ENCODE assay signal across 8 cellular contexts in the genomic region with DNA sequence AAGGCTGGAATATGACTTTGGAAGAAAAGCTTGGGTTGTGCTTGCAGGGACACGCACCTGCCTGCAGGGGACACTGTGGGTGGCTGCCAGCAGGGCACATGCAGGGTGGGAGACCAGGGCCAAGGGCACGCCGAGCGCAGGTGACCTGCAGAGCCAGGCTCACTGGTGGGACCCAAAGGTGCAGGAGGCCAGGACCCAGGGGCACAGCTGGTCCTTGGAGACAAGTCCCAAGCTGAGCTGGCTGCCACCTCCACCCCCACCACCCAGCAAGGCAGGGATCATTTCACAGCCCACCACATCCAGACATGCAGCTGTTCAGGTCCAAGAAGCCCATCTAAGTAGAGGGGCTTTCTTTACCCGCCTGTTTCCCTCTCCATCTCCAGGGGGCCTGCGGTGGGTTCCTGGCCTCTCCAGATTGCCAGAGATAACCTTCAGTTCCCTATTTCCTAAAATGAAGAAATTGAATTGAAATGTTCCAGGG. TPM values are rescaled to one million over a fixed set of nuclear protein-coding genes. Genes with fewer than 3 reads are reported as not detected.
DNase-seq lines count a peak whose midpoint lies in the region; ATAC-seq and TF ChIP-seq lines count a peak whose summit lies in the region.

No MANE protein-coding gene starts in this region.

- no peak for TF ChIP-seq POLR2A in breast epithelium (IDR thresholded peaks at IDR 0.05)
- TF ChIP-seq POLR2A in tibial nerve (IDR thresholded peaks at IDR 0.05): no peak

- H3K9me3 ChIP-seq in breast epithelium: no peaks in the 10 kb centered on the region
- H3K9me3 ChIP-seq in tibial nerve: no peaks in the 10 kb centered on the region

- H3K27ac ChIP-seq in breast epithelium (no peak overlapping the region), RWPE1 (peak overlapping the region; percentile 14; the same call in 1 of the 2 replicates), foreskin keratinocyte (no peak overlapping the region), tibial nerve (no peak overlapping the region)

- BruUV-seq in MCF 10A (replicated peaks; lab: Mats Ljungman, UMichigan): no TSS peak

- peak; percentile 37 for TF ChIP-seq CTCF in MCF 10A (IDR thresholded peaks at IDR 0.05; ENCODE audit: unreplicated experiment)
- TF ChIP-seq CTCF in breast epithelium (IDR thresholded peaks at IDR 0.05): no peak
- no peak; the same call in 1 of the 2 replicates for TF ChIP-seq CTCF in RWPE1 (conservative IDR thresholded peaks at IDR 0.05; ENCODE audit: low read depth)
- peak; percentile 64 for TF ChIP-seq CTCF in foreskin keratinocyte (conservative IDR thresholded peaks at IDR 0.05)
- peak in 3 of 5 experiments; percentile 14 to 23 (median 18) for TF ChIP-seq CTCF in tibial nerve (IDR thresholded peaks at IDR 0.05)

- H3K27me3 ChIP-seq in breast epithelium (no peaks in the 10 kb centered on the region), foreskin keratinocyte (no peaks in the 10 kb centered on the region), tibial nerve (no peaks in the 10 kb centered on the region)

- no peak for ATAC-seq in foreskin keratinocyte
- no peak for ATAC-seq in stimulated activated effector memory CD8-positive, alpha-beta T cell treated with anti-CD3 and anti-CD28 coated beads, Interleukin-12 subunit alpha, Interleukin-12 subunit beta, amount 100 ng/mL, for 72 hours

- WGBS in tibial nerve, 2 donors: 50 to 65% methylated on average over 6 of the region's 6 CpGs

- no peak overlapping the region for H3K4me3 ChIP-seq in breast epithelium
- no peak overlapping the region for H3K4me3 ChIP-seq in tibial nerve

- no peaks in the 10 kb centered on the region for H3K27me3 Mint-ChIP-seq in MCF 10A (ENCODE audit: insufficient read depth, unreplicated experiment)

- H3K36me3 ChIP-seq in breast epithelium: no peaks in the 10 kb centered on the region
- H3K36me3 ChIP-seq in tibial nerve: no peaks in the 10 kb centered on the region

- POLR2A ChIA-PET in MCF 10A (lab: Yijun Ruan, JAX) (interaction anchor here (0.7 to 1.7 kb wide), 2 partner anchors 13 to 23 kb away, joined by 3 read pairs; no protein-coding TSS in a partner anchor), RWPE1 (lab: Yijun Ruan, JAX; ENCODE audit: low non-redundant PET) (no interaction called here)

- CTCF ChIA-PET in MCF 10A (lab: Yijun Ruan, JAX) (interaction anchor here (0.6 to 1.2 kb wide), 6 partner anchors 9 to 448 kb away, joined by 3 to 4 read pairs (median 3); a partner anchor contains a TSS), RWPE1 (lab: Yijun Ruan, JAX) (interaction anchor here (0.5 to 1.7 kb wide), 11 partner anchors 9 to 489 kb away, joined by 3 to 5 read pairs (median 4); no protein-coding TSS in a partner anchor)

- H3K4me1 ChIP-seq in breast epithelium (no peaks in the 10 kb centered on the region), foreskin keratinocyte (peaks cover 3% of the 10 kb centered on the region), tibial nerve (peaks cover 0 to 33% (median 26%) of the 10 kb centered on the region in 4 donors)

- no peak overlapping the region for H3K27ac Mint-ChIP-seq in MCF 10A (ENCODE audit: low read depth, unreplicated experiment)
- no peak overlapping the region for H3K27ac Mint-ChIP-seq in stimulated activated effector memory CD8-positive, alpha-beta T cell treated with anti-CD3 and anti-CD28 coated beads, Interleukin-12 subunit alpha, Interleukin-12 subunit beta, amount 100 ng/mL, for 72 hours

- no peaks in the 10 kb centered on the region for H3K9me3 Mint-ChIP-seq in MCF 10A (ENCODE audit: unreplicated experiment)
- H3K9me3 Mint-ChIP-seq in stimulated activated effector memory CD8-positive, alpha-beta T cell treated with anti-CD3 and anti-CD28 coated beads, Interleukin-12 subunit alpha, Interleukin-12 subunit beta, amount 100 ng/mL, for 72 hours: no peaks in the 10 kb centered on the region

- H3K36me3 Mint-ChIP-seq in MCF 10A (ENCODE audit: insufficient read depth, unreplicated experiment): peaks cover 5% of the 10 kb centered on the region
- no peaks in the 10 kb centered on the region for H3K36me3 Mint-ChIP-seq in stimulated activated effector memory CD8-positive, alpha-beta T cell treated with anti-CD3 and anti-CD28 coated beads, Interleukin-12 subunit alpha, Interleukin-12 subunit beta, amount 100 ng/mL, for 72 hours

- intact Hi-C loops in MCF 10A (cut with micrococcal nuclease) (no loop called here), breast epithelium (cut with DNase I; ENCODE audit: low total_unique reads) (no loop called here)

- DNase-seq in MCF 10A (ENCODE audit: unreplicated experiment): no peak
- DNase-seq in breast epithelium (ENCODE audit: low spot score in 2 of 2): no peak
- no peak for DNase-seq in RWPE1 (ENCODE audit: low spot score)
- DNase-seq in foreskin keratinocyte: no peak
- DNase-seq in tibial nerve (ENCODE audit: low spot score in 2 of 2): no peak
- DNase-seq in stimulated activated effector memory CD8-positive, alpha-beta T cell treated with anti-CD3 and anti-CD28 coated beads, Interleukin-12 subunit alpha, Interleukin-12 subunit beta, amount 100 ng/mL, for 72 hours (ENCODE audit: low spot score in 2 of 2): no peak
- no peak for DNase-seq in NK-92 (lab: John Stamatoyannopoulos, UW; ENCODE audit: unreplicated experiment)
- DNase-seq in NCI-H1436 (lab: John Stamatoyannopoulos, UW): no peak

- peaks cover 24% of the 10 kb centered on the region for H3K4me1 Mint-ChIP-seq in MCF 10A (ENCODE audit: insufficient read depth, unreplicated experiment)
- H3K4me1 Mint-ChIP-seq in stimulated activated effector memory CD8-positive, alpha-beta T cell treated with anti-CD3 and anti-CD28 coated beads, Interleukin-12 subunit alpha, Interleukin-12 subunit beta, amount 100 ng/mL, for 72 hours: peaks cover 25% of the 10 kb centered on the region

- no peak overlapping the region for H3K4me3 Mint-ChIP-seq in MCF 10A (ENCODE audit: unreplicated experiment)
- no peak overlapping the region for H3K4me3 Mint-ChIP-seq in stimulated activated effector memory CD8-positive, alpha-beta T cell treated with anti-CD3 and anti-CD28 coated beads, Interleukin-12 subunit alpha, Interleukin-12 subunit beta, amount 100 ng/mL, for 72 hours

- no peak for TF ChIP-seq EP300 in tibial nerve (IDR thresholded peaks at IDR 0.05)

RNA-seq across cellular contexts. Expression of a gene that starts 13.8 kb away (rescaled TPM):
- total RNA-seq in MCF 10A (2022) (13.7 and 14.2 TPM in 2 replicates), breast epithelium (10 to 100 TPM in 2 of 3 donors, 1 to 10 TPM in 1; 7.3 to 20.3 (median 13.0) TPM), foreskin keratinocyte (11.9 and 12.7 TPM in 2 replicates), tibial nerve (10 to 100 TPM; 42.0 to 48.3 (median 46.3) TPM)
- 5.4 and 5.7 TPM in 2 replicates for polyA plus RNA-seq in foreskin keratinocyte

RNA-seq across cellular contexts. Expression of a gene that starts 21.2 kb away (rescaled TPM):
- total RNA-seq in MCF 10A (2022) (16.3 and 35.0 TPM in 2 replicates), breast epithelium (10 to 100 TPM; 15.4 to 25.6 (median 17.1) TPM), foreskin keratinocyte (59.8 and 62.6 TPM in 2 replicates), tibial nerve (10 to 100 TPM in 3 of 4 donors, 1 to 10 TPM in 1; 8.4 to 25.1 (median 14.1) TPM)
- 64.2 and 73.3 TPM in 2 replicates for polyA plus RNA-seq in foreskin keratinocyte

Comparison
In these comparisons a context has a peak if more than half of its experiments do, and no peak if none do; other contexts are left out.
1. CTCF ChIP-seq: peak in MCF 10A (single experiment), foreskin keratinocyte (single experiment) and tibial nerve (3 of 5); none in breast epithelium (0 of 3) and RWPE1 (single experiment).